9 cellular contexts compared by ENCODE assay signal in genomic region chr2:20611077-20611843, GRCh38. TPM values are rescaled to one million over a fixed set of nuclear protein-coding genes. Genes with fewer than 3 reads are reported as not detected.
A peak's percentile ranks its signal among the peaks of the same experiment; 100 is the strongest.
DNase-seq lines count a peak whose midpoint lies in the region; ATAC-seq and TF ChIP-seq lines count a peak whose summit lies in the region.
"Had no signal": no experiment of that assay in that cellular context is flagged by ENCODE, and none has a peak within 500 bp of the region (broad histone marks: within the 10 kb centered on the region; RNA-seq: fewer than 3 reads in every experiment).

No MANE protein-coding gene starts in this region.

- no peak for TF ChIP-seq POLR2A in tibial nerve (IDR thresholded peaks at IDR 0.05)

- POLR2A ChIA-PET in A673 (lab: Charles Lee; ENCODE audit: low non-redundant PET), result no interaction called here

- H3K4me3 ChIP-seq in epithelial cell of proximal tubule (ENCODE audit: low read depth, low read length) (no peak overlapping the region), mesodermal cell (ENCODE audit: extremely low read depth, insufficient read depth, low read length, poor library complexity, severe bottlenecking) (no peak overlapping the region), tibial nerve (no peak overlapping the region), A673 (ENCODE audit: low read depth, low read length, poor library complexity, severe bottlenecking) (no peak overlapping the region)

- H3K4me1 ChIP-seq in mesodermal cell (ENCODE audit: control insufficient read depth, insufficient read depth, low read length, poor library complexity, severe bottlenecking) (peaks cover 19% of the 10 kb centered on the region), tibial nerve (peaks cover 5 to 76% (median 55%) of the 10 kb centered on the region in 4 donors), A673 (ENCODE audit: insufficient read depth, low read length, poor library complexity, severe bottlenecking) (peaks cover 5% of the 10 kb centered on the region)

- TF ChIP-seq CTCF in epithelial cell of proximal tubule (conservative IDR thresholded peaks at IDR 0.05; ENCODE audit: low read depth, low read length), result no peak
- TF ChIP-seq CTCF in tibial nerve (IDR thresholded peaks at IDR 0.05), result no peak
- TF ChIP-seq CTCF in A673 (conservative IDR thresholded peaks at IDR 0.05; ENCODE audit: low read depth, low read length), result no peak

- WGBS in mesodermal cell (ENCODE audit: insufficient coverage in 2 of 2), 2 experiments, result 81 to 86% methylated on average over 9 of the region's 15 CpGs
- WGBS in tibial nerve, 2 donors, result 17 to 25% methylated on average over 15 of the region's 15 CpGs

- ATAC-seq in HG03139 (IDR thresholded peaks at IDR 0.05; ENCODE audit: unreplicated experiment), result no peak

- TF ChIP-seq EP300 in tibial nerve (IDR thresholded peaks at IDR 0.05), result peak; percentile 59 to 95

- peaks cover 7% of the 10 kb centered on the region for H3K9me3 ChIP-seq in mesodermal cell (ENCODE audit: control insufficient read depth, low read length)
- H3K9me3 ChIP-seq in tibial nerve, result no peaks in the 10 kb centered on the region
- H3K9me3 ChIP-seq in A673 (ENCODE audit: low read depth, low read length, poor library complexity, severe bottlenecking), result peaks cover 6% of the 10 kb centered on the region

- CTCF ChIA-PET in A673 (lab: Charles Lee), result no interaction called here

- H3K27ac ChIP-seq in mesodermal cell (ENCODE audit: low read depth, low read length, severe bottlenecking) (peak overlapping the region; percentile 79), tibial nerve (peak overlapping the region; percentile 71 to 97 (median 89)), A673 (ENCODE audit: low read depth, low read length, poor library complexity, severe bottlenecking) (no peak overlapping the region)

- H3K36me3 ChIP-seq in mesodermal cell (ENCODE audit: control insufficient read depth, insufficient read depth, low read length), result no peaks in the 10 kb centered on the region
- H3K36me3 ChIP-seq in tibial nerve, result no peaks in the 10 kb centered on the region
- no peaks in the 10 kb centered on the region for H3K36me3 ChIP-seq in A673 (ENCODE audit: insufficient read depth, low read length, poor library complexity, severe bottlenecking)

- H3K27me3 ChIP-seq in tibial nerve, result no peaks in the 10 kb centered on the region
- no peaks in the 10 kb centered on the region for H3K27me3 ChIP-seq in A673 (replicated peaks; ENCODE audit: insufficient read depth, low read depth, low read length, poor library complexity)

- DNase-seq in RPMI7951 (ENCODE audit: low read depth) (peak; percentile 78), epithelial cell of proximal tubule (ENCODE audit: low read depth) (peak; percentile 77), tibial nerve (ENCODE audit: low spot score in 2 of 2) (peak; percentile 58 to 73), A673 (ENCODE audit: low spot score) (no peak)
- no peak for DNase-seq in effector CD4-positive, alpha-beta T cell
- DNase-seq: activated CD4-positive, alpha-beta T cell treated with anti-CD3 and anti-CD28 coated beads, Interleukin-2, amount 50 U/mL, for 48 hours; NCI-H2081 had no signal

- intact Hi-C loops in A673 (cut with micrococcal nuclease; ENCODE audit: unreplicated experiment), result no loop called here

- BruUV-seq in A673 (replicated peaks; lab: Mats Ljungman, UMichigan), result no TSS peak

RNA-seq across cellular contexts. Expression of gene HS1BP3, which starts 39.6 kb away (rescaled TPM):
- total RNA-seq in RPMI7951 (2014; rRNA removed; shearing (Covaris generic)), result 13.9 and 15.9 TPM in 2 replicates
- total RNA-seq in epithelial cell of proximal tubule, result 11.6 and 14.4 TPM in 2 replicates
- polyA plus RNA-seq in mesodermal cell (2013, experiment 1 of 2), result 22.0 TPM
- 18.7 TPM for polyA plus RNA-seq in mesodermal cell (2013, experiment 2 of 2)
- total RNA-seq in tibial nerve, result 10 to 100 TPM; 24.5 to 45.9 (median 33.8) TPM
- 12.6 and 13.2 TPM in 2 replicates for total RNA-seq in A673 (2021)

RNA-seq across cellular contexts. Expression of gene GDF7, which starts 55.7 kb away (rescaled TPM):
- total RNA-seq in RPMI7951 (2014; rRNA removed; shearing (Covaris generic)), result not detected in 2 replicates
- total RNA-seq in epithelial cell of proximal tubule, result not detected in 2 replicates
- polyA plus RNA-seq in mesodermal cell (2013, experiment 1 of 2), result 1.9 TPM
- 3.3 TPM for polyA plus RNA-seq in mesodermal cell (2013, experiment 2 of 2)
- total RNA-seq in tibial nerve, result 10 to 100 TPM in 3 of 4 donors, 1 to 10 TPM in 1; 6.3 to 20.0 (median 16.6) TPM
- total RNA-seq in A673 (2021), result not detected in 2 replicates

Comparison
In these comparisons a context has a peak if more than half of its experiments do, and no peak if none do; other contexts are left out.
1. DNase-seq: peak in RPMI7951 (single experiment), epithelial cell of proximal tubule (single experiment) and tibial nerve (2 of 2); none in A673 (single experiment) and effector CD4-positive, alpha-beta T cell (single experiment).